Comparison of ENCODE assay signal across 1 cellular context in the genomic region with DNA sequence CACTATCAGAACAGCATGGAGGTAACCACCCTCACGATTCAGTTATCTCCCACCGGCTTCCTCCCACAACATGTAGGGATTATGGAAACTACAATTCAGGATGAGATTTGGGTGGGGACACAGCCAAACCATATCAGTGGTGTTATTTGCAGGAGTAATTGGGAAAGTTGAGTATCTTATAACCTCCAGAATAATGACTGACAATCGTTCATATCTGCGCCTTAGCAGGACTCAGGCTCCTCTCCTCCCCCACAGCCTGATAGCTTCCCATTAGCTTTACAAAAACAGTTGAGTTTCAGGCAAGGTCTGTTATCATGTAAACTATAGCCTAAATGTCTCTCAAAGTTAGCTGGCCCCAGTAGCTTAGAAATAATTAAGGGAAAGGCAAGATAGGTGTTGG.
A peak's percentile ranks its signal among the peaks of the same experiment; 100 is the strongest.
TF ChIP-seq lines count a peak whose summit lies in the region.

No MANE protein-coding gene starts in this region.

TF ChIP-seq in K562, 482 proteins besides CTCF, POLR2A, EP300 and RAD21 (continued from another document):
- TF ChIP-seq, protein P1, sequence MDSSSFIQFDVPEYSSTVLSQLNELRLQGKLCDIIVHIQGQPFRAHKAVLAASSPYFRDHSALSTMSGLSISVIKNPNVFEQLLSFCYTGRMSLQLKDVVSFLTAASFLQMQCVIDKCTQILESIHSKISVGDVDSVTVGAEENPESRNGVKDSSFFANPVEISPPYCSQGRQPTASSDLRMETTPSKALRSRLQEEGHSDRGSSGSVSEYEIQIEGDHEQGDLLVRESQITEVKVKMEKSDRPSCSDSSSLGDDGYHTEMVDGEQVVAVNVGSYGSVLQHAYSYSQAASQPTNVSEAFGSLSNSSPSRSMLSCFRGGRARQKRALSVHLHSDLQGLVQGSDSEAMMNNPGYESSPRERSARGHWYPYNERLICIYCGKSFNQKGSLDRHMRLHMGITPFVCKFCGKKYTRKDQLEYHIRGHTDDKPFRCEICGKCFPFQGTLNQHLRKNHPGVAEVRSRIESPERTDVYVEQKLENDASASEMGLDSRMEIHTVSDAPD (CRISPR knock-in tag; IDR thresholded peaks at IDR 0.05): no peak
- TF ChIP-seq TBL1XR1 (IDR thresholded peaks at IDR 0.05; ENCODE audit: low read length in 2 of 2) (peak in 1 of 2 experiments; percentile 11; a peak in 1 of 4 replicates), HMGN3 (IDR thresholded peaks at IDR 0.05; ENCODE audit: borderline replicate concordance, extremely low read depth, insufficient read length, low read depth, low read length) (peak; percentile 19), LEF1 (IDR thresholded peaks at IDR 0.05) (no peak), SOX6 (IDR thresholded peaks at IDR 0.05) (peak; percentile 70; the same call in 1 of the 2 replicates), FOS (IDR thresholded peaks at IDR 0.05; ENCODE audit: extremely low read depth, insufficient read length) (no peak), POLR2AphosphoS5 (IDR thresholded peaks at IDR 0.05; ENCODE audit: control insufficient read depth, insufficient read depth, low read depth, low read length) (peak; percentile 27; the same call in 1 of the 2 replicates), MTA2 (IDR thresholded peaks at IDR 0.05; ENCODE audit: low read depth) (peak; percentile 59; the same call in 1 of the 2 replicates), ARID1B (IDR thresholded peaks at IDR 0.05) (peak; percentile 79), MEIS2 (IDR thresholded peaks at IDR 0.05; ENCODE audit: partially characterized antibody) (peak; percentile 37), CC2D1A (IDR thresholded peaks at IDR 0.05) (0 out of 2 replicates have a peak, but pooled peaks have one; percentile 36), TOE1 (IDR thresholded peaks at IDR 0.05; ENCODE audit: borderline replicate concordance) (no peak), TOE1 (CRISPR knock-in tag; IDR thresholded peaks at IDR 0.05; ENCODE audit: borderline replicate concordance, low read depth) (no peak), PHF8 (IDR thresholded peaks at IDR 0.05; ENCODE audit: borderline replicate concordance, low read length) (no peak), ARID2 (IDR thresholded peaks at IDR 0.05) (no peak), DIDO1 (tag; IDR thresholded peaks at IDR 0.05; ENCODE audit: low read depth) (0 out of 2 replicates have a peak, but pooled peaks have one; percentile 17), CBFA2T2 (conservative IDR thresholded peaks at IDR 0.05) (peak; percentile 63), RCOR1 (IDR thresholded peaks at IDR 0.05; ENCODE audit: borderline replicate concordance in 1 of 2, low read depth in 2 of 2, low read length in 2 of 2) (peak in 1 of 2 experiments; percentile 24; a peak in 1 of 4 replicates), NONO (IDR thresholded peaks at IDR 0.05; ENCODE audit: low read depth in 2 of 2, low read length in 1 of 2) (0 out of 4 replicates have a peak, but pooled peaks of 1 of the 2 experiments have one; percentile 44)
- TF ChIP-seq, protein P2, sequence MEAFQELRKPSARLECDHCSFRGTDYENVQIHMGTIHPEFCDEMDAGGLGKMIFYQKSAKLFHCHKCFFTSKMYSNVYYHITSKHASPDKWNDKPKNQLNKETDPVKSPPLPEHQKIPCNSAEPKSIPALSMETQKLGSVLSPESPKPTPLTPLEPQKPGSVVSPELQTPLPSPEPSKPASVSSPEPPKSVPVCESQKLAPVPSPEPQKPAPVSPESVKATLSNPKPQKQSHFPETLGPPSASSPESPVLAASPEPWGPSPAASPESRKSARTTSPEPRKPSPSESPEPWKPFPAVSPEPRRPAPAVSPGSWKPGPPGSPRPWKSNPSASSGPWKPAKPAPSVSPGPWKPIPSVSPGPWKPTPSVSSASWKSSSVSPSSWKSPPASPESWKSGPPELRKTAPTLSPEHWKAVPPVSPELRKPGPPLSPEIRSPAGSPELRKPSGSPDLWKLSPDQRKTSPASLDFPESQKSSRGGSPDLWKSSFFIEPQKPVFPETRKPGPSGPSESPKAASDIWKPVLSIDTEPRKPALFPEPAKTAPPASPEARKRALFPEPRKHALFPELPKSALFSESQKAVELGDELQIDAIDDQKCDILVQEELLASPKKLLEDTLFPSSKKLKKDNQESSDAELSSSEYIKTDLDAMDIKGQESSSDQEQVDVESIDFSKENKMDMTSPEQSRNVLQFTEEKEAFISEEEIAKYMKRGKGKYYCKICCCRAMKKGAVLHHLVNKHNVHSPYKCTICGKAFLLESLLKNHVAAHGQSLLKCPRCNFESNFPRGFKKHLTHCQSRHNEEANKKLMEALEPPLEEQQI (IDR thresholded peaks at IDR 0.05): peak; percentile 60
- TF ChIP-seq, protein P3, sequence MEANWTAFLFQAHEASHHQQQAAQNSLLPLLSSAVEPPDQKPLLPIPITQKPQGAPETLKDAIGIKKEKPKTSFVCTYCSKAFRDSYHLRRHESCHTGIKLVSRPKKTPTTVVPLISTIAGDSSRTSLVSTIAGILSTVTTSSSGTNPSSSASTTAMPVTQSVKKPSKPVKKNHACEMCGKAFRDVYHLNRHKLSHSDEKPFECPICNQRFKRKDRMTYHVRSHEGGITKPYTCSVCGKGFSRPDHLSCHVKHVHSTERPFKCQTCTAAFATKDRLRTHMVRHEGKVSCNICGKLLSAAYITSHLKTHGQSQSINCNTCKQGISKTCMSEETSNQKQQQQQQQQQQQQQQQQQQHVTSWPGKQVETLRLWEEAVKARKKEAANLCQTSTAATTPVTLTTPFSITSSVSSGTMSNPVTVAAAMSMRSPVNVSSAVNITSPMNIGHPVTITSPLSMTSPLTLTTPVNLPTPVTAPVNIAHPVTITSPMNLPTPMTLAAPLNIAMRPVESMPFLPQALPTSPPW (CRISPR knock-in tag; IDR thresholded peaks at IDR 0.05): peak; percentile 25; the same call in 1 of the 2 replicates
- TF ChIP-seq, protein P4, sequence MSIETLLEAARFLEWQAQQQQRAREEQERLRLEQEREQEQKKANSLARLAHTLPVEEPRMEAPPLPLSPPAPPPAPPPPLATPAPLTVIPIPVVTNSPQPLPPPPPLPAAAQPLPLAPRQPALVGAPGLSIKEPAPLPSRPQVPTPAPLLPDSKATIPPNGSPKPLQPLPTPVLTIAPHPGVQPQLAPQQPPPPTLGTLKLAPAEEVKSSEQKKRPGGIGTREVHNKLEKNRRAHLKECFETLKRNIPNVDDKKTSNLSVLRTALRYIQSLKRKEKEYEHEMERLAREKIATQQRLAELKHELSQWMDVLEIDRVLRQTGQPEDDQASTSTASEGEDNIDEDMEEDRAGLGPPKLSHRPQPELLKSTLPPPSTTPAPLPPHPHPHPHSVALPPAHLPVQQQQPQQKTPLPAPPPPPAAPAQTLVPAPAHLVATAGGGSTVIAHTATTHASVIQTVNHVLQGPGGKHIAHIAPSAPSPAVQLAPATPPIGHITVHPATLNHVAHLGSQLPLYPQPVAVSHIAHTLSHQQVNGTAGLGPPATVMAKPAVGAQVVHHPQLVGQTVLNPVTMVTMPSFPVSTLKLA (conservative IDR thresholded peaks at IDR 0.05): 0 out of 4 replicates have a peak, but pooled peaks of 1 of the 2 experiments have one; percentile 24
- TF ChIP-seq, protein P5, sequence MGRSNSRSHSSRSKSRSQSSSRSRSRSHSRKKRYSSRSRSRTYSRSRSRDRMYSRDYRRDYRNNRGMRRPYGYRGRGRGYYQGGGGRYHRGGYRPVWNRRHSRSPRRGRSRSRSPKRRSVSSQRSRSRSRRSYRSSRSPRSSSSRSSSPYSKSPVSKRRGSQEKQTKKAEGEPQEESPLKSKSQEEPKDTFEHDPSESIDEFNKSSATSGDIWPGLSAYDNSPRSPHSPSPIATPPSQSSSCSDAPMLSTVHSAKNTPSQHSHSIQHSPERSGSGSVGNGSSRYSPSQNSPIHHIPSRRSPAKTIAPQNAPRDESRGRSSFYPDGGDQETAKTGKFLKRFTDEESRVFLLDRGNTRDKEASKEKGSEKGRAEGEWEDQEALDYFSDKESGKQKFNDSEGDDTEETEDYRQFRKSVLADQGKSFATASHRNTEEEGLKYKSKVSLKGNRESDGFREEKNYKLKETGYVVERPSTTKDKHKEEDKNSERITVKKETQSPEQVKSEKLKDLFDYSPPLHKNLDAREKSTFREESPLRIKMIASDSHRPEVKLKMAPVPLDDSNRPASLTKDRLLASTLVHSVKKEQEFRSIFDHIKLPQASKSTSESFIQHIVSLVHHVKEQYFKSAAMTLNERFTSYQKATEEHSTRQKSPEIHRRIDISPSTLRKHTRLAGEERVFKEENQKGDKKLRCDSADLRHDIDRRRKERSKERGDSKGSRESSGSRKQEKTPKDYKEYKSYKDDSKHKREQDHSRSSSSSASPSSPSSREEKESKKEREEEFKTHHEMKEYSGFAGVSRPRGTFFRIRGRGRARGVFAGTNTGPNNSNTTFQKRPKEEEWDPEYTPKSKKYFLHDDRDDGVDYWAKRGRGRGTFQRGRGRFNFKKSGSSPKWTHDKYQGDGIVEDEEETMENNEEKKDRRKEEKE (IDR thresholded peaks at IDR 0.05; ENCODE audit: borderline replicate concordance in 1 of 2, control insufficient read depth in 1 of 2, low read depth in 2 of 2, low read length in 1 of 2): no peak
- TF ChIP-seq, protein P6, sequence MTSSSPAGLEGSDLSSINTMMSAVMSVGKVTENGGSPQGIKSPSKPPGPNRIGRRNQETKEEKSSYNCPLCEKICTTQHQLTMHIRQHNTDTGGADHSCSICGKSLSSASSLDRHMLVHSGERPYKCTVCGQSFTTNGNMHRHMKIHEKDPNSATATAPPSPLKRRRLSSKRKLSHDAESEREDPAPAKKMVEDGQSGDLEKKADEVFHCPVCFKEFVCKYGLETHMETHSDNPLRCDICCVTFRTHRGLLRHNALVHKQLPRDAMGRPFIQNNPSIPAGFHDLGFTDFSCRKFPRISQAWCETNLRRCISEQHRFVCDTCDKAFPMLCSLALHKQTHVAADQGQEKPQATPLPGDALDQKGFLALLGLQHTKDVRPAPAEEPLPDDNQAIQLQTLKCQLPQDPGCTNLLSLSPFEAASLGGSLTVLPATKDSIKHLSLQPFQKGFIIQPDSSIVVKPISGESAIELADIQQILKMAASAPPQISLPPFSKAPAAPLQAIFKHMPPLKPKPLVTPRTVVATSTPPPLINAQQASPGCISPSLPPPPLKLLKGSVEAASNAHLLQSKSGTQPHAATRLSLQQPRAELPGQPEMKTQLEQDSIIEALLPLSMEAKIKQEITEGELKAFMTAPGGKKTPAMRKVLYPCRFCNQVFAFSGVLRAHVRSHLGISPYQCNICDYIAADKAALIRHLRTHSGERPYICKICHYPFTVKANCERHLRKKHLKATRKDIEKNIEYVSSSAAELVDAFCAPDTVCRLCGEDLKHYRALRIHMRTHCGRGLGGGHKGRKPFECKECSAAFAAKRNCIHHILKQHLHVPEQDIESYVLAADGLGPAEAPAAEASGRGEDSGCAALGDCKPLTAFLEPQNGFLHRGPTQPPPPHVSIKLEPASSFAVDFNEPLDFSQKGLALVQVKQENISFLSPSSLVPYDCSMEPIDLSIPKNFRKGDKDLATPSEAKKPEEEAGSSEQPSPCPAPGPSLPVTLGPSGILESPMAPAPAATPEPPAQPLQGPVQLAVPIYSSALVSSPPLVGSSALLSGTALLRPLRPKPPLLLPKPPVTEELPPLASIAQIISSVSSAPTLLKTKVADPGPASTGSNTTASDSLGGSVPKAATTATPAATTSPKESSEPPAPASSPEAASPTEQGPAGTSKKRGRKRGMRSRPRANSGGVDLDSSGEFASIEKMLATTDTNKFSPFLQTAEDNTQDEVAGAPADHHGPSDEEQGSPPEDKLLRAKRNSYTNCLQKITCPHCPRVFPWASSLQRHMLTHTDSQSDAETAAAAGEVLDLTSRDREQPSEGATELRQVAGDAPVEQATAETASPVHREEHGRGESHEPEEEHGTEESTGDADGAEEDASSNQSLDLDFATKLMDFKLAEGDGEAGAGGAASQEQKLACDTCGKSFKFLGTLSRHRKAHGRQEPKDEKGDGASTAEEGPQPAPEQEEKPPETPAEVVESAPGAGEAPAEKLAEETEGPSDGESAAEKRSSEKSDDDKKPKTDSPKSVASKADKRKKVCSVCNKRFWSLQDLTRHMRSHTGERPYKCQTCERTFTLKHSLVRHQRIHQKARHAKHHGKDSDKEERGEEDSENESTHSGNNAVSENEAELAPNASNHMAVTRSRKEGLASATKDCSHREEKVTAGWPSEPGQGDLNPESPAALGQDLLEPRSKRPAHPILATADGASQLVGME (CRISPR knock-in tag; IDR thresholded peaks at IDR 0.05): no peak
